In genomic region chr14:103753809-103754208, GRCh38 we compare ENCODE assay signal across 16 cellular contexts. TPM values are rescaled to one million over a fixed set of nuclear protein-coding genes. Genes with fewer than 3 reads are reported as not detected.
DNase-seq lines count a peak whose midpoint lies in the region; ATAC-seq and TF ChIP-seq lines count a peak whose summit lies in the region.
"Had no signal": no experiment of that assay in that cellular context is flagged by ENCODE, and none has a peak within 500 bp of the region (broad histone marks: within the 10 kb centered on the region; RNA-seq: fewer than 3 reads in every experiment).

No MANE protein-coding gene starts in this region.

- 86% methylated on average over 9 of the region's 9 CpGs for WGBS in mesenchymal stem cell

- no TSS peak for BruUV-seq in PC-3 (replicated peaks; lab: Mats Ljungman, UMichigan)

- POLR2A ChIA-PET in HEK293 (lab: Yijun Ruan, JAX): no interaction called here
- POLR2A ChIA-PET in PC-3 (lab: Charles Lee; ENCODE audit: unreplicated experiment): interaction anchor here (0.6 kb wide), 1 partner anchor 71 kb away, joined by 3 read pairs; no protein-coding TSS in a partner anchor

- no peak overlapping the region for H3K27ac ChIP-seq in HEK293 (ENCODE audit: extremely low read depth, low read depth, low read length)
- no peak overlapping the region for H3K27ac ChIP-seq in PC-3 (ENCODE audit: low read length)
- H3K27ac ChIP-seq in mesenchymal stem cell (ENCODE audit: low read length, poor library complexity, severe bottlenecking): no peak overlapping the region
- H3K27ac ChIP-seq: A549, HL-60 had no signal

- H3K18ac ChIP-seq in mesenchymal stem cell (ENCODE audit: low read depth in 1 of 2, low read length in 2 of 2): no peak overlapping the region

- no peak overlapping the region for H2AK5ac ChIP-seq in mesenchymal stem cell (ENCODE audit: low read length, severe bottlenecking)

- no peak overlapping the region for H3K23ac ChIP-seq in mesenchymal stem cell (ENCODE audit: low read length in 2 of 2)

- ATAC-seq in PC-3 (no peak), GM18505 (IDR thresholded peaks at IDR 0.05; ENCODE audit: unreplicated experiment) (no peak)
- ATAC-seq: A549 had no signal

- H2AFZ ChIP-seq in PC-3 (ENCODE audit: low read length) (no peak overlapping the region), mesenchymal stem cell (ENCODE audit: low read depth, low read length) (no peak overlapping the region)

- no peaks in the 10 kb centered on the region for H3K9me2 ChIP-seq in PC-3 (replicated peaks; ENCODE audit: low read length)

- H3K79me2 ChIP-seq in PC-3 (ENCODE audit: low read length): no peaks in the 10 kb centered on the region

- no peaks in the 10 kb centered on the region for H3F3A ChIP-seq in PC-3 (ENCODE audit: low read length, unreplicated experiment)

- H3K4me2 ChIP-seq in PC-3 (ENCODE audit: low read length) (peak overlapping the region; percentile 23; the same call in 1 of the 2 replicates), mesenchymal stem cell (ENCODE audit: low read length, poor library complexity, severe bottlenecking) (no peak overlapping the region)
- H3K4me2 ChIP-seq: A549 had no signal

- CTCF ChIA-PET in HEK293 (lab: Yijun Ruan, JAX) (interaction anchor here (0.9 kb wide), 1 partner anchor 147 kb away, joined by 4 read pairs; no protein-coding TSS in a partner anchor), PC-3 (lab: Charles Lee) (interaction anchor here (0.6 kb wide), 1 partner anchor 286 kb away, joined by 3 read pairs; no protein-coding TSS in a partner anchor)

- TF ChIP-seq POLR2A in GM18505 (IDR thresholded peaks at IDR 0.05; ENCODE audit: borderline replicate concordance, extremely low read depth, insufficient read depth, insufficient read length): no peak

- H2BK120ac ChIP-seq in mesenchymal stem cell (ENCODE audit: low read depth, low read length): no peak overlapping the region

- DNase-seq in PC-3 (no peak), mesenchymal stem cell (no peak), ureter (ENCODE audit: low spot score) (peak; percentile 14), AG08395 (ENCODE audit: low spot score) (no peak), SKM-1 treated with dmso at 0.1 percent for 144 hours (lab: John Stamatoyannopoulos, UW; ENCODE audit: unreplicated experiment) (no peak)
- DNase-seq: Caco-2; CD8-positive, alpha-beta memory T cell; DND-41; GDM1; GOT3; H9; HFFc6 had no signal

- peaks cover 5 to 22% of the 10 kb centered on the region in 2 experiments for H3K36me3 ChIP-seq in HEK293 (ENCODE audit: control insufficient read depth in 2 of 2, insufficient read depth in 1 of 2, low read length in 2 of 2)
- H3K36me3 ChIP-seq in PC-3 (ENCODE audit: low read depth, low read length): no peaks in the 10 kb centered on the region
- H3K36me3 ChIP-seq in mesenchymal stem cell (ENCODE audit: control insufficient read depth in 1 of 2, insufficient read depth in 2 of 2, low read depth in 1 of 2, low read length in 2 of 2): no peaks in the 10 kb centered on the region

- TF ChIP-seq CTCF in HEK293 (tag by site-specific recombination; IDR thresholded peaks at IDR 0.05) (no peak), PC-3 (conservative IDR thresholded peaks at IDR 0.05; ENCODE audit: low read depth, low read length) (no peak)

- no peak overlapping the region for H3K4me3 ChIP-seq in HEK293 (ENCODE audit: low read depth, low read length)
- no peak overlapping the region for H3K4me3 ChIP-seq in PC-3 (ENCODE audit: low read length)
- H3K4me3 ChIP-seq in mesenchymal stem cell (ENCODE audit: insufficient read depth in 1 of 2, low read depth in 1 of 2, low read length in 2 of 2): no peak overlapping the region
- H3K4me3 ChIP-seq: A549 had no signal

- H2BK5ac ChIP-seq in mesenchymal stem cell (ENCODE audit: low read depth, low read length, poor library complexity, severe bottlenecking): peak overlapping the region; percentile 19

- H4K8ac ChIP-seq in mesenchymal stem cell (ENCODE audit: low read length): no peak overlapping the region

- no peak overlapping the region for H3K14ac ChIP-seq in mesenchymal stem cell (ENCODE audit: low read length in 2 of 2)

- no peak overlapping the region for H2BK15ac ChIP-seq in mesenchymal stem cell (ENCODE audit: low read depth, poor library complexity, severe bottlenecking)

- no peaks in the 10 kb centered on the region; the same call in 1 of the 2 replicates for H3K4me1 ChIP-seq in HEK293 (ENCODE audit: control insufficient read depth, insufficient read depth, low read length)
- peaks cover 24% of the 10 kb centered on the region for H3K4me1 ChIP-seq in PC-3 (ENCODE audit: insufficient read depth, low read length)
- peaks cover 2% of the 10 kb centered on the region for H3K4me1 ChIP-seq in mesenchymal stem cell (ENCODE audit: control insufficient read depth, insufficient read depth, low read depth, low read length)
- H3K4me1 ChIP-seq: Caco-2 had no signal

- intact Hi-C loops in PC-3 (cut with micrococcal nuclease): loop anchor here (10.0 kb wide), 1 partner anchor 51 kb away; no protein-coding TSS in a partner anchor

- no peaks in the 10 kb centered on the region for H3K27me3 ChIP-seq in PC-3 (ENCODE audit: low read length)
- H3K27me3 ChIP-seq in mesenchymal stem cell (ENCODE audit: control insufficient read depth in 1 of 2, insufficient read depth in 1 of 2, low read length in 2 of 2): no peaks in the 10 kb centered on the region

- H4K91ac ChIP-seq in mesenchymal stem cell (ENCODE audit: low read length): no peak overlapping the region

- H3K9ac ChIP-seq in PC-3 (ENCODE audit: low read length): no peak overlapping the region
- no peak overlapping the region for H3K9ac ChIP-seq in mesenchymal stem cell (ENCODE audit: low read length)

- H3K79me1 ChIP-seq in mesenchymal stem cell (replicated peaks; ENCODE audit: low read length, poor library complexity, severe bottlenecking): no peaks in the 10 kb centered on the region

- no peaks in the 10 kb centered on the region for H4K20me1 ChIP-seq in PC-3 (ENCODE audit: low read length)

- H3K9me3 ChIP-seq in HEK293 (ENCODE audit: control insufficient read depth, insufficient read depth, low read depth, low read length) (no peaks in the 10 kb centered on the region), PC-3 (ENCODE audit: low read length) (no peaks in the 10 kb centered on the region), mesenchymal stem cell (ENCODE audit: control insufficient read depth, low read length) (no peaks in the 10 kb centered on the region)
- H3K9me3 ChIP-seq: A549, Caco-2 had no signal

- no peak overlapping the region for H3K4ac ChIP-seq in mesenchymal stem cell (ENCODE audit: low read depth in 1 of 2, low read length in 2 of 2)

- no peak overlapping the region for H2BK12ac ChIP-seq in mesenchymal stem cell (ENCODE audit: low read length in 2 of 2)

TF ChIP-seq in HEK293, 187 proteins besides CTCF, POLR2A, EP300 and RAD21:
- no peak for TF ChIP-seq ZNF175 (tag by site-specific recombination; IDR thresholded peaks at IDR 0.05)
- TF ChIP-seq ZNF157 (tag by site-specific recombination; IDR thresholded peaks at IDR 0.05): peak; percentile 83
- no peak for TF ChIP-seq TSHZ1 (tag by site-specific recombination; IDR thresholded peaks at IDR 0.05; ENCODE audit: borderline replicate concordance)

RNA-seq across cellular contexts. Expression of gene ZFYVE21, which starts 38.2 kb away (rescaled TPM):
- 47.2 and 50.1 TPM in 2 replicates for total RNA-seq in PC-3 (2014; rRNA removed)
- 44.0 TPM for polyA plus RNA-seq in mesenchymal stem cell (2013, experiment 1 of 2)
- 43.8 TPM for polyA plus RNA-seq in mesenchymal stem cell (2013, experiment 2 of 2)
- total RNA-seq in ureter: 90.9 TPM

RNA-seq across cellular contexts. Expression of gene XRCC3, which starts 38.6 kb away (rescaled TPM):
- total RNA-seq in PC-3 (2014; rRNA removed) (61.3 and 80.3 TPM in 2 replicates), ureter (15.7 TPM)
- 4.5 TPM for polyA plus RNA-seq in mesenchymal stem cell (2013, experiment 1 of 2)
- polyA plus RNA-seq in mesenchymal stem cell (2013, experiment 2 of 2): 4.2 TPM
